16 cellular contexts compared by ENCODE assay signal in the genomic region with DNA sequence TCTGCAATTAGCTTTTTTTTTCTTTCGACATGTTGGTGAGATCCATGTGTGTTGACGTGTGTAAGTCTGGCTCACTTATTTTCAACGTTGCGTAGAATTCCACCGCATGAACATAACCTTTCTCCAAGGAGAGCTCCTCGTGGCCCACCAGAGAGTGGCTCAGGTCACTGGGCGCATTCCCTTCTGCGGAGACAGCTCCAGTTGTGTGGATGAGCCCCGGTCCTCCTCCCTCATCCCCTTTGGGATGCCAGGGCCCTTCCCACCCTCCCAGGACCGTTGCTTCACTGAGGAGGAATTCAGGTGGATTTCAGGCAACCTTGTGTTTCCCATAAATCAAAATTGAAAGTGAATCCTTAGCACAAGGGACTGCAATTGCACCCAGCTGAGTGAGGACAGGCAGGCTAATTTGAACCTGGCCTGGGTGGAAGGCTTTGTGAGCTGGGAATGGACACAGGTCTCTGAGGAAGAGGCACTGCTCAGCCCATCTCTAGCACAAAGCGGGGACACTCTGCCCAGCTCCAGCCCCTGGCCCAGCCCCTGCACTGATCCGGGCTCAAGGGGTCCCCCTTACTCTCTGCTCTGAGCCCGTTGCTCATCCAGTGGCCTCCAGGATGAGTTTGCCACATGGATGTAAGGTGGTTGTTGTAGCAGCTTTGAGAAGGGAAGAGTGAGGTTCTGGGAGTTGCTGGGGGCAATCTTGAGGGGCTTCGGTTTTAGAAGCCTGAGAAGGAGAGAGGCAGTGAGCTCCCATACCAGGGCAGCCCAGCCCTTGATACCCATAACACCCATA. TPM values are rescaled to one million over a fixed set of nuclear protein-coding genes. Genes with fewer than 3 reads are reported as not detected.
DNase-seq lines count a peak whose midpoint lies in the region; ATAC-seq and TF ChIP-seq lines count a peak whose summit lies in the region.
"Had no signal": no experiment of that assay in that cellular context is flagged by ENCODE, and none has a peak within 500 bp of the region (broad histone marks: within the 10 kb centered on the region; RNA-seq: fewer than 3 reads in every experiment).

No MANE protein-coding gene starts in this region.

- no peak overlapping the region for H3K27ac ChIP-seq in heart left ventricle
- no peak overlapping the region for H3K27ac ChIP-seq in mesenchymal stem cell (ENCODE audit: low read length, poor library complexity, severe bottlenecking)
- H3K27ac ChIP-seq in spleen: no peak overlapping the region
- H3K27ac ChIP-seq: C4-2B, GM23248 had no signal

- H3K4ac ChIP-seq in mesenchymal stem cell (ENCODE audit: low read depth in 1 of 2, low read length in 2 of 2): no peak overlapping the region

- intact Hi-C loops in Right ventricle myocardium inferior (cut with DNase I) (loop anchor here (10.0 kb wide), 2 partner anchors 255 to 635 kb away; no protein-coding TSS in a partner anchor), heart left ventricle (cut with DNase I) (loop anchor here in 3 of 10 donors (10.0 kb wide), 3 partner anchors 265 to 635 kb away; no protein-coding TSS in a partner anchor), spleen (cut with DNase I; ENCODE audit: low total_unique reads) (loop anchor here (10.0 kb wide), 1 partner anchor 695 kb away; no protein-coding TSS in a partner anchor)

- no peaks in the 10 kb centered on the region for H3K79me1 ChIP-seq in mesenchymal stem cell (replicated peaks; ENCODE audit: low read length, poor library complexity, severe bottlenecking)

- H3K9ac ChIP-seq in mesenchymal stem cell (ENCODE audit: low read length): no peak overlapping the region
- H3K9ac ChIP-seq: GM23248 had no signal

- no peak for TF ChIP-seq CTCF in heart left ventricle (IDR thresholded peaks at IDR 0.05)
- TF ChIP-seq CTCF in spleen (IDR thresholded peaks at IDR 0.05 in 8 of 11, conservative IDR thresholded peaks at IDR 0.05 in 3 of 11): no peak

- H4K91ac ChIP-seq in mesenchymal stem cell (ENCODE audit: low read length): peak overlapping the region; percentile 25

- no peaks in the 10 kb centered on the region for H3K27me3 ChIP-seq in heart left ventricle
- no peaks in the 10 kb centered on the region for H3K27me3 ChIP-seq in mesenchymal stem cell (ENCODE audit: control insufficient read depth in 1 of 2, insufficient read depth in 1 of 2, low read length in 2 of 2)
- no peaks in the 10 kb centered on the region for H3K27me3 ChIP-seq in spleen (replicated peaks in 1 of 7)

- no peak overlapping the region for H3K4me2 ChIP-seq in mesenchymal stem cell (ENCODE audit: low read length, poor library complexity, severe bottlenecking)

- no peak overlapping the region for H2BK120ac ChIP-seq in mesenchymal stem cell (ENCODE audit: low read depth, low read length)

- H2BK5ac ChIP-seq in mesenchymal stem cell (ENCODE audit: low read depth, low read length, poor library complexity, severe bottlenecking): no peak overlapping the region

- WGBS in heart left ventricle, 4 donors: 84 to 89% (median 86%) methylated on average over 14 of the region's 14 CpGs
- 85% methylated on average over 13 of the region's 14 CpGs for WGBS in mesenchymal stem cell
- WGBS in spleen, 5 donors: 84 to 92% (median 86%) methylated on average over 11 to 14 of the region's 14 CpGs

- no peak overlapping the region for H3K23ac ChIP-seq in mesenchymal stem cell (ENCODE audit: low read length in 2 of 2)

- H2BK15ac ChIP-seq in mesenchymal stem cell (ENCODE audit: low read depth, poor library complexity, severe bottlenecking): no peak overlapping the region

- no peak overlapping the region for H2AFZ ChIP-seq in mesenchymal stem cell (ENCODE audit: low read depth, low read length)
- H2AFZ ChIP-seq: GM23248 had no signal

- H4K8ac ChIP-seq in mesenchymal stem cell (ENCODE audit: low read length): no peak overlapping the region

- peaks cover 0 to 39% (median 7%) of the 10 kb centered on the region in 12 donors for H3K4me1 ChIP-seq in heart left ventricle
- H3K4me1 ChIP-seq in mesenchymal stem cell (ENCODE audit: control insufficient read depth, insufficient read depth, low read depth, low read length): peaks cover 18% of the 10 kb centered on the region
- H3K4me1 ChIP-seq in spleen: no peaks in the 10 kb centered on the region

- H3K14ac ChIP-seq in mesenchymal stem cell (ENCODE audit: low read length in 2 of 2): no peak overlapping the region

- H2AK5ac ChIP-seq in mesenchymal stem cell (ENCODE audit: low read length, severe bottlenecking): no peak overlapping the region

- H2BK12ac ChIP-seq in mesenchymal stem cell (ENCODE audit: low read length in 2 of 2): peak overlapping the region in 1 of 2 experiments; percentile 60

- H3K4me3 ChIP-seq in heart left ventricle: no peak overlapping the region
- H3K4me3 ChIP-seq in mesenchymal stem cell (ENCODE audit: insufficient read depth in 1 of 2, low read depth in 1 of 2, low read length in 2 of 2): no peak overlapping the region
- no peak overlapping the region for H3K4me3 ChIP-seq in spleen
- H3K4me3 ChIP-seq: GM12878, GM23248 had no signal

- H3K36me3 ChIP-seq in heart left ventricle (no peaks in the 10 kb centered on the region), mesenchymal stem cell (ENCODE audit: control insufficient read depth in 1 of 2, insufficient read depth in 2 of 2, low read depth in 1 of 2, low read length in 2 of 2) (no peaks in the 10 kb centered on the region), spleen (no peaks in the 10 kb centered on the region)

- TF ChIP-seq POLR2A in heart left ventricle (IDR thresholded peaks at IDR 0.05) (no peak), spleen (IDR thresholded peaks at IDR 0.05) (no peak)

- ATAC-seq in Right ventricle myocardium inferior: no peak
- no peak for ATAC-seq in heart left ventricle
- ATAC-seq: GM12878, HCT116 had no signal

- H3K9me3 ChIP-seq in heart left ventricle: no peaks in the 10 kb centered on the region
- H3K9me3 ChIP-seq in mesenchymal stem cell (ENCODE audit: control insufficient read depth, low read length): no peaks in the 10 kb centered on the region
- no peaks in the 10 kb centered on the region for H3K9me3 ChIP-seq in spleen

- DNase-seq in Right ventricle myocardium inferior (ENCODE audit: missing footprints) (peak; percentile 14), heart left ventricle (no peak), mesenchymal stem cell (no peak), spleen (peak; percentile 58), NAMALWA (ENCODE audit: low spot score) (no peak), HK-2 (ENCODE audit: unreplicated experiment) (no peak), activated gamma-delta T cell treated with Interleukin-2 at 50 U/mL for 16 hours (no peak)
- DNase-seq: ACHN; CD4-positive, alpha-beta memory T cell; DMS79; GM23248 had no signal

- H3K18ac ChIP-seq in mesenchymal stem cell (ENCODE audit: low read depth in 1 of 2, low read length in 2 of 2): peak overlapping the region in 1 of 2 experiments; percentile 16

RNA-seq across cellular contexts. Expression of gene HAAO, which starts 57.8 kb away (rescaled TPM):
- 1.9 TPM for total RNA-seq in Right ventricle myocardium inferior
- total RNA-seq in heart left ventricle: 10 to 100 TPM in 1 of 9 donors, 1 to 10 TPM in 8; 1.3 to 10.6 (median 2.2) TPM
- 1 to 10 TPM; 1.3 to 2.4 TPM for polyA plus RNA-seq in heart left ventricle
- polyA plus RNA-seq in mesenchymal stem cell (2013, experiment 1 of 2): 1.9 TPM
- polyA plus RNA-seq in mesenchymal stem cell (2013, experiment 2 of 2): 1.8 TPM
- 10 to 100 TPM in 2 of 7 donors, 1 to 10 TPM in 5; 2.4 to 12.3 (median 8.3) TPM for total RNA-seq in spleen
- polyA plus RNA-seq in spleen: 1 to 10 TPM; 7.5 to 8.6 (median 7.8) TPM
- total RNA-seq: A172, G401, GM23248 had no signal

Comparison
In these comparisons a context has a peak if more than half of its experiments do, and no peak if none do; other contexts are left out.
1. DNase-seq: peak in Right ventricle myocardium inferior (single experiment) and spleen (single experiment); none in heart left ventricle (0 of 5), mesenchymal stem cell (single experiment), NAMALWA (single experiment), HK-2 (single experiment) and activated gamma-delta T cell treated with Interleukin-2 at 50 U/mL for 16 hours (single experiment).